7 cellular contexts compared by ENCODE assay signal in genomic region chr4:441670-442244, GRCh38. TPM values are rescaled to one million over a fixed set of nuclear protein-coding genes. Genes with fewer than 3 reads are reported as not detected.
DNase-seq lines count a peak whose midpoint lies in the region; FAIRE-seq and TF ChIP-seq lines count a peak whose summit lies in the region.
"Not testable (repeated sequence)": the region's sequence is repeated elsewhere in the genome, so short reads cannot be mapped to it uniquely, and the experiment has no call there.

No MANE protein-coding gene starts in this region.

- not testable (repeated sequence) for H3K4me1 ChIP-seq in HUES48 (ENCODE audit: control insufficient read depth, insufficient read depth, low read length); adipocyte (ENCODE audit: control insufficient read depth, insufficient read depth, low read length); effector memory CD4-positive, alpha-beta T cell (ENCODE audit: control insufficient read depth, insufficient read depth, low read length, poor library complexity, severe bottlenecking); iPS-18a (ENCODE audit: control insufficient read depth, low read depth, low read length); muscle layer of duodenum (ENCODE audit: control insufficient read depth in 1 of 2, insufficient read depth in 2 of 2, low read length in 2 of 2); smooth muscle cell (ENCODE audit: low read depth)

- not testable (repeated sequence) for H3K4me2 ChIP-seq in smooth muscle cell

- not testable (repeated sequence) for TF ChIP-seq CTCF in D721Med (IDR thresholded peaks at IDR 0.05; ENCODE audit: insufficient read depth, missing control alignments); smooth muscle cell (IDR thresholded peaks at IDR 0.05; ENCODE audit: borderline replicate concordance, insufficient read depth, poor library complexity, severe bottlenecking)

- peaks cover 99% of the 10 kb centered on the region for H3K9me3 ChIP-seq in HUES48 (ENCODE audit: control insufficient read depth, insufficient read depth, low read length)
- H3K9me3 ChIP-seq in adipocyte (ENCODE audit: control insufficient read depth, low read length): peaks cover 100% of the 10 kb centered on the region
- H3K9me3 ChIP-seq in effector memory CD4-positive, alpha-beta T cell (ENCODE audit: control insufficient read depth, low read length): peaks cover 92% of the 10 kb centered on the region
- H3K9me3 ChIP-seq in iPS-18a (ENCODE audit: control insufficient read depth, low read depth, low read length): peaks cover 96% of the 10 kb centered on the region
- H3K9me3 ChIP-seq in muscle layer of duodenum (ENCODE audit: control insufficient read depth in 1 of 2, low read length in 2 of 2): peaks cover 78 to 91% of the 10 kb centered on the region in 2 donors
- H3K9me3 ChIP-seq in smooth muscle cell (replicated peaks; ENCODE audit: low read depth): peaks cover 97% of the 10 kb centered on the region

- not testable (repeated sequence) for H2AFZ ChIP-seq in smooth muscle cell (ENCODE audit: low read depth)

- not testable (repeated sequence) for H4K20me1 ChIP-seq in smooth muscle cell (ENCODE audit: low read depth)

- not testable (repeated sequence) for H3K27me3 ChIP-seq in HUES48 (ENCODE audit: control insufficient read depth, insufficient read depth, low read length); adipocyte (replicated peaks; ENCODE audit: control insufficient read depth, insufficient read depth, low read length); effector memory CD4-positive, alpha-beta T cell (replicated peaks; ENCODE audit: control insufficient read depth, insufficient read depth, low read length, poor library complexity, severe bottlenecking); iPS-18a (ENCODE audit: control insufficient read depth, insufficient read depth, low read length); muscle layer of duodenum (ENCODE audit: low read depth, low read length); smooth muscle cell (ENCODE audit: low read depth)

- H3F3A ChIP-seq in smooth muscle cell (ENCODE audit: low read depth): peaks cover 29% of the 10 kb centered on the region

- H3K9ac ChIP-seq in HUES48 (ENCODE audit: low read depth, low read length); adipocyte (ENCODE audit: low read length); iPS-18a (ENCODE audit: low read length); smooth muscle cell (ENCODE audit: low read depth): not testable (repeated sequence)

- H3K4me3 ChIP-seq in HUES48 (ENCODE audit: low read depth, low read length) (peak overlapping the region; percentile 50), adipocyte (ENCODE audit: low read length) (peak overlapping the region; percentile 75), iPS-18a (ENCODE audit: low read length) (peak overlapping the region; percentile 4), muscle layer of duodenum (ENCODE audit: low read depth in 1 of 2, low read length in 2 of 2) (peak overlapping the region; percentile 37 to 60), smooth muscle cell (peak overlapping the region; percentile 6)
- H3K4me3 ChIP-seq in effector memory CD4-positive, alpha-beta T cell (ENCODE audit: insufficient read depth, low read depth, low read length, poor library complexity, severe bottlenecking): peak overlapping the region; percentile 11

- peak; percentile 32 for FAIRE-seq in D721Med (lab: Jason Lieb, UNC)

- peaks cover 18% of the 10 kb centered on the region for H3K79me2 ChIP-seq in smooth muscle cell (ENCODE audit: low read depth)

- H3K27ac ChIP-seq in HUES48 (ENCODE audit: low read depth, low read length); effector memory CD4-positive, alpha-beta T cell (ENCODE audit: insufficient read depth, low read length, poor library complexity, severe bottlenecking); iPS-18a (ENCODE audit: low read length); muscle layer of duodenum (ENCODE audit: low read length); smooth muscle cell (ENCODE audit: low read depth): not testable (repeated sequence)

- 98% methylated on average over 5 of the region's 5 CpGs for WGBS in smooth muscle cell (ENCODE audit: low lambda C conversion rate)

- DNase-seq in D721Med (ENCODE audit: insufficient read length, low spot score); adipocyte (ENCODE audit: low read depth); effector memory CD4-positive, alpha-beta T cell; smooth muscle cell (lab: John Stamatoyannopoulos, UW; ENCODE audit: unreplicated experiment): not testable (repeated sequence)

- H3K36me3 ChIP-seq in HUES48 (ENCODE audit: control insufficient read depth, insufficient read depth, low read length) (peaks cover 77% of the 10 kb centered on the region), adipocyte (ENCODE audit: control insufficient read depth, insufficient read depth, low read length, severe bottlenecking) (peaks cover 67% of the 10 kb centered on the region), iPS-18a (ENCODE audit: control insufficient read depth, low read depth, low read length) (peaks cover 14% of the 10 kb centered on the region), muscle layer of duodenum (ENCODE audit: control insufficient read depth in 1 of 2, insufficient read depth in 2 of 2, low read length in 2 of 2) (peaks cover 11 to 67% of the 10 kb centered on the region in 2 donors), smooth muscle cell (ENCODE audit: low read depth) (peaks cover 91% of the 10 kb centered on the region)
- H3K36me3 ChIP-seq in effector memory CD4-positive, alpha-beta T cell (ENCODE audit: control insufficient read depth, insufficient read depth, low read length): peaks cover 13% of the 10 kb centered on the region

RNA-seq across cellular contexts. Expression of gene ZNF721, which starts 57.2 kb away (rescaled TPM):
- 21.8 and 37.1 TPM in 2 replicates for total RNA-seq in smooth muscle cell
- polyA plus RNA-seq in smooth muscle cell: 14.9 and 25.5 TPM in 2 replicates

RNA-seq across cellular contexts. Expression of gene PIGG, which starts 57.3 kb away (rescaled TPM):
- 28.7 and 44.3 TPM in 2 replicates for total RNA-seq in smooth muscle cell
- polyA plus RNA-seq in smooth muscle cell: 42.1 and 53.4 TPM in 2 replicates

Comparison
In these comparisons a context has a peak if more than half of its experiments do, and no peak if none do; other contexts are left out.
1. H3K4me3 ChIP-seq: peak in every context shown above with its lines; median percentile 75 in adipocyte; 50 in HUES48; 48 in muscle layer of duodenum; 11 in effector memory CD4-positive, alpha-beta T cell; 6 in smooth muscle cell; 4 in iPS-18a.